ENCODE assay signal across 24 cellular contexts in the genomic region with DNA sequence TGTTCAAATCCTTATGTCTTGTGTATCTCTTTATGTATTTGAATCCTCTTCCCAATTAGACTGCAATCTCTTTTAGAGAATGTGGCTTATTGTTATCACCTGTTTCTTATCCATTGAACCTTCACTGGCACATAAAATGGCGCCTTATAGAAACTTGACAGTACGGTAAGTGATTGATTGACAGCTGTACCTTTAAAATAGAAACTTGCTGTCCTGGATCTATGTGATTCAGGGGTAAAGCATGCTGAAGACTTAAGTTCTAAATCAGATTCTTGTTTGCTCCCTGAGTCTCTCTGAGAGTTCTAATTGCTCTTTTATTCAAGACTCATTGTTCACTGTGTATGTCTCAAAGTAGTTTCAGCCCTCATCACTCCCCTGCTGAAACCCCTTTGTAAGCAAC.
"Had no signal": no experiment of that assay in that cellular context is flagged by ENCODE, and none has a peak within 500 bp of the region (broad histone marks: within the 10 kb centered on the region; RNA-seq: fewer than 3 reads in every experiment).

No MANE protein-coding gene starts in this region.

- FAIRE-seq: pancreas, small intestine had no signal

- H2AFZ ChIP-seq: hepatocyte had no signal

- H3K27me3 ChIP-seq: hepatocyte, left lung, pancreas, spleen, tibial nerve, uterus had no signal

- H3K79me2 ChIP-seq: hepatocyte had no signal

- H3K9me3 ChIP-seq: left lung, lower lobe of right lung, pancreas, prostate gland, spleen, suprapubic skin, thoracic aorta, tibial nerve, uterus had no signal

- H3K4me2 ChIP-seq: hepatocyte had no signal

- H3K27ac ChIP-seq: hepatocyte, left lung, lower lobe of right lung, pancreas, prostate gland, spleen, suprapubic skin, thoracic aorta, tibial nerve, uterus had no signal

- H3K4me1 ChIP-seq: left lung, lower lobe of right lung, pancreas, prostate gland, spleen, suprapubic skin, uterus had no signal

- H3K36me3 ChIP-seq: left lung, lower lobe of right lung, pancreas, prostate gland, spleen, suprapubic skin, thoracic aorta, tibial nerve, uterus had no signal

- ATAC-seq: left colon; left lung; lower lobe of right lung; natural killer cell treated with Interleukin-12 subunit alpha and Interleukin-12 subunit beta and Interleukin-15 and Interleukin-18, amount 100 ng/mL, for 72 hours; pancreas; right cardiac atrium; sciatic nerve; stimulated activated effector memory CD8-positive, alpha-beta T cell treated with anti-CD3 and anti-CD28 coated beads, Interleukin-12 subunit alpha, Interleukin-12 subunit beta, amount 100 ng/mL, for 72 hours had no signal

- DNase-seq: left colon; left lung; lower lobe of right lung; mammary epithelial cell; mesenchymal stem cell; naive B cell; nucleus accumbens; pancreas; posterior cingulate gyrus; retina; right cardiac atrium; small intestine; spleen; stimulated activated CD4-positive, alpha-beta T cell treated with anti-CD3 and anti-CD28 coated beads, Interleukin-4, amount 100 ng/mL, for 24 hours; stimulated activated naive CD4-positive, alpha-beta T cell; uterus had no signal

- H3K4me3 ChIP-seq: hepatocyte, left lung, lower lobe of right lung, pancreas, prostate gland, spleen, suprapubic skin, thoracic aorta, tibial nerve, uterus had no signal
